24 cellular contexts compared by ENCODE assay signal in the genomic region with DNA sequence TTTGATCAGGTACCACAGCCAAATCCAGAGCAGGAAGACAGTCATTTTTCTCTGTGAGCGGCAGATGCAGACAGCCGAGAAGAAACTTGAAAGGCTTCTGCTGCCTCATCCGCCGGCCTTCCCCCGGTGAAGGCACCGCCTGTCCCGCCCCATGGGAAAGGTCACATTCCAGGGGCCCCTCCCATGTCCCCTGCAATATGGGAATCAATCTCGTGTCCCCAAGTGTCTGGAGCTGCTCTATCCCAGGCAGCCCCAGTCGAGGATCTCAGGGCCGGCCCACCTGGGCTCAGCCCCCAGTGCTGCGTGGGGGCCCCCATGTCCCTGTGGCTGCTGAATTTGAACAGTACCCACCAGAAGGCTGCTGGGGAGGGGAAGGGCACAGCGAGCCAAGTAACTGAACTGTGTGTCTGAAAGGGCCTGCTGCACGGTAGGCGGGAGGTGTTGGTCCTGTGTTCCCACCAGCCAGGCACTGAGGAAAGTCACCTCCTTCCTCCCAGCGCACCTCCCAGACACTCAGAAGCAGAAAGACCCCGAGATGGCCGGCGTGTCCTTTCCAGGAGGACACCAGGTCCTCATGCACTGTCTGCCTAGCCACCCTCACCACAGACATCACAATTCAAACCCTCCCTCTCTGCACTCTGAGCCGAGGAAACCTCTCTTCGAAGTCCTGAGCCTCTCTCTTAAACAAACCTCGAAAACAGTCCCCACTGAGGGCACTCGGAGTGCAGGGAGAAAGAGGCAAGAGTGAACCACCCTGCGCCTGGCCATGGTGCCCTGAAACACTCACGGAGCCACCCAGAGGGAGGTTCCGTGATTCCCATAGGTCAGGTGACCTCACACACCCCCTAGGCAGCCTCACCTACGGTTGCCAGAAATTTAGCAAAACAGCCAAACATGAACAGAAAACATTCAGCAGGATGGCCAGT.
DNase-seq lines count a peak whose midpoint lies in the region; ATAC-seq and TF ChIP-seq lines count a peak whose summit lies in the region.
"Had no signal": no experiment of that assay in that cellular context is flagged by ENCODE, and none has a peak within 500 bp of the region (broad histone marks: within the 10 kb centered on the region; RNA-seq: fewer than 3 reads in every experiment).

No MANE protein-coding gene starts in this region.

- H3K36me3 Mint-ChIP-seq in endodermal cell (ENCODE audit: low read depth) (no peaks in the 10 kb centered on the region), glutamatergic neuron (ENCODE audit: unreplicated experiment) (no peaks in the 10 kb centered on the region)
- H3K36me3 Mint-ChIP-seq: CD8-positive, alpha-beta memory T cell had no signal

- TF ChIP-seq CTCF in endodermal cell (conservative IDR thresholded peaks at IDR 0.05) = no peak
- TF ChIP-seq CTCF in spleen (IDR thresholded peaks at IDR 0.05 in 8 of 11, conservative IDR thresholded peaks at IDR 0.05 in 3 of 11) = no peak
- no peak for TF ChIP-seq CTCF in glutamatergic neuron (IDR thresholded peaks at IDR 0.05; ENCODE audit: partially characterized antibody, unreplicated experiment)

- H3K27me3 Mint-ChIP-seq in endodermal cell (ENCODE audit: insufficient read depth) (no peaks in the 10 kb centered on the region), glutamatergic neuron (ENCODE audit: unreplicated experiment) (peaks cover 18% of the 10 kb centered on the region)

- peak; percentile 51 for DNase-seq in cardiac septum (ENCODE audit: low spot score)
- DNase-seq in left ventricle myocardium superior = no peak
- DNase-seq in endodermal cell = peak; percentile 42
- DNase-seq in mesenteric fat pad (ENCODE audit: low spot score) = peak; percentile 73
- peak; percentile 51 for DNase-seq in spleen
- no peak for DNase-seq in effector memory CD4-positive, alpha-beta T cell
- DNase-seq in glutamatergic neuron = no peak
- DNase-seq: AML-193; Calu3; CD8-positive, alpha-beta memory T cell; GDM1; HFFc6; IMR-90; NCI-H1105; NCI-H146; NCI-H2029; NCI-H226; NCI-H748 treated with DMSO at 0.1 percent for 48 hours; PC-9; RPMI8226; SHP77 treated with DMSO at 0.1 percent for 48 hours had no signal

- TF ChIP-seq POLR2A in spleen (IDR thresholded peaks at IDR 0.05) = no peak

- H3K9ac ChIP-seq in endodermal cell (ENCODE audit: extremely low read depth, low read length, poor library complexity, severe bottlenecking) = no peak overlapping the region
- H3K9ac ChIP-seq: KMS-11 had no signal

- WGBS in endodermal cell (ENCODE audit: insufficient coverage in 1 of 2, insufficient read length in 1 of 2), 2 experiments = 72 to 90% methylated on average over 17 to 26 of the region's 26 CpGs
- 74 to 88% (median 81%) methylated on average over 24 to 26 of the region's 26 CpGs for WGBS in spleen, 5 donors

- no peaks in the 10 kb centered on the region for H3K36me3 ChIP-seq in endodermal cell (ENCODE audit: control insufficient read depth, insufficient read depth, low read length)
- H3K36me3 ChIP-seq in spleen = no peaks in the 10 kb centered on the region
- H3K36me3 ChIP-seq in effector memory CD4-positive, alpha-beta T cell (ENCODE audit: control insufficient read depth, insufficient read depth, low read length) = no peaks in the 10 kb centered on the region

- H3K27me3 ChIP-seq in endodermal cell (ENCODE audit: control insufficient read depth, insufficient read depth, low read length, poor library complexity, severe bottlenecking) = no peaks in the 10 kb centered on the region
- H3K27me3 ChIP-seq in spleen (replicated peaks in 1 of 7) = peaks cover 0 to 8% (median 0%) of the 10 kb centered on the region in 7 donors
- no peaks in the 10 kb centered on the region for H3K27me3 ChIP-seq in effector memory CD4-positive, alpha-beta T cell (replicated peaks; ENCODE audit: control insufficient read depth, insufficient read depth, low read length, poor library complexity, severe bottlenecking)

- H3K4me1 Mint-ChIP-seq in endodermal cell (no peaks in the 10 kb centered on the region), glutamatergic neuron (ENCODE audit: low read depth, unreplicated experiment) (peaks cover 43% of the 10 kb centered on the region)

- intact Hi-C loops in cardiac septum (cut with DNase I) (no loop called here), left ventricle myocardium superior (cut with micrococcal nuclease) (no loop called here), spleen (cut with DNase I; ENCODE audit: low total_unique reads) (no loop called here)

- H3K4me3 Mint-ChIP-seq in endodermal cell (no peak overlapping the region), glutamatergic neuron (ENCODE audit: unreplicated experiment) (no peak overlapping the region)
- H3K4me3 Mint-ChIP-seq: CD8-positive, alpha-beta memory T cell; HFFc6 had no signal

- H3K27ac Mint-ChIP-seq in endodermal cell = no peak overlapping the region
- no peak overlapping the region for H3K27ac Mint-ChIP-seq in glutamatergic neuron (ENCODE audit: unreplicated experiment)
- H3K27ac Mint-ChIP-seq: HFFc6 had no signal

- H3K9me3 ChIP-seq in endodermal cell (ENCODE audit: control insufficient read depth, low read length) (peaks cover 5% of the 10 kb centered on the region), spleen (no peaks in the 10 kb centered on the region)
- no peaks in the 10 kb centered on the region for H3K9me3 ChIP-seq in effector memory CD4-positive, alpha-beta T cell (ENCODE audit: control insufficient read depth, low read length)

- H3K4me1 ChIP-seq in endodermal cell (ENCODE audit: control insufficient read depth, insufficient read depth, low read length) = no peaks in the 10 kb centered on the region
- H3K4me1 ChIP-seq in spleen = no peaks in the 10 kb centered on the region
- no peaks in the 10 kb centered on the region for H3K4me1 ChIP-seq in effector memory CD4-positive, alpha-beta T cell (ENCODE audit: control insufficient read depth, insufficient read depth, low read length, poor library complexity, severe bottlenecking)

- H3K4me3 ChIP-seq in endodermal cell (ENCODE audit: low read length) = no peak overlapping the region
- no peak overlapping the region for H3K4me3 ChIP-seq in spleen
- no peak overlapping the region for H3K4me3 ChIP-seq in effector memory CD4-positive, alpha-beta T cell (ENCODE audit: insufficient read depth, low read depth, low read length, poor library complexity, severe bottlenecking)
- H3K4me3 ChIP-seq: PC-9 had no signal

- ATAC-seq in left ventricle myocardium superior (no peak), GM19324 (IDR thresholded peaks at IDR 0.05; ENCODE audit: low FRiP score, unreplicated experiment) (no peak)

- no peaks in the 10 kb centered on the region for H3K9me3 Mint-ChIP-seq in endodermal cell
- H3K9me3 Mint-ChIP-seq in glutamatergic neuron (ENCODE audit: unreplicated experiment) = peaks cover 21% of the 10 kb centered on the region
- H3K9me3 Mint-ChIP-seq: CD8-positive, alpha-beta memory T cell; HFFc6 had no signal

- H3K27ac ChIP-seq in endodermal cell (ENCODE audit: low read depth, low read length) (no peak overlapping the region), spleen (no peak overlapping the region)
- H3K27ac ChIP-seq in effector memory CD4-positive, alpha-beta T cell (ENCODE audit: insufficient read depth, low read length, poor library complexity, severe bottlenecking) = no peak overlapping the region
- H3K27ac ChIP-seq: C4-2B, KMS-11, PC-9 had no signal

Comparison
In these comparisons a context has a peak if more than half of its experiments do, and no peak if none do; other contexts are left out.
1. DNase-seq: peak in cardiac septum (single experiment), endodermal cell (single experiment), mesenteric fat pad (single experiment) and spleen (single experiment); none in left ventricle myocardium superior (single experiment), effector memory CD4-positive, alpha-beta T cell (0 of 3) and glutamatergic neuron (single experiment).